In genomic region chr10:52636874-52637273, GRCh38 we compare ENCODE assay signal across 2 cellular contexts.
TF ChIP-seq lines count a peak whose summit lies in the region.

No MANE protein-coding gene starts in this region.

TF ChIP-seq in HEK293, 187 proteins besides CTCF, POLR2A, EP300 and RAD21 (continued from another document):
- TF ChIP-seq, protein P1, sequence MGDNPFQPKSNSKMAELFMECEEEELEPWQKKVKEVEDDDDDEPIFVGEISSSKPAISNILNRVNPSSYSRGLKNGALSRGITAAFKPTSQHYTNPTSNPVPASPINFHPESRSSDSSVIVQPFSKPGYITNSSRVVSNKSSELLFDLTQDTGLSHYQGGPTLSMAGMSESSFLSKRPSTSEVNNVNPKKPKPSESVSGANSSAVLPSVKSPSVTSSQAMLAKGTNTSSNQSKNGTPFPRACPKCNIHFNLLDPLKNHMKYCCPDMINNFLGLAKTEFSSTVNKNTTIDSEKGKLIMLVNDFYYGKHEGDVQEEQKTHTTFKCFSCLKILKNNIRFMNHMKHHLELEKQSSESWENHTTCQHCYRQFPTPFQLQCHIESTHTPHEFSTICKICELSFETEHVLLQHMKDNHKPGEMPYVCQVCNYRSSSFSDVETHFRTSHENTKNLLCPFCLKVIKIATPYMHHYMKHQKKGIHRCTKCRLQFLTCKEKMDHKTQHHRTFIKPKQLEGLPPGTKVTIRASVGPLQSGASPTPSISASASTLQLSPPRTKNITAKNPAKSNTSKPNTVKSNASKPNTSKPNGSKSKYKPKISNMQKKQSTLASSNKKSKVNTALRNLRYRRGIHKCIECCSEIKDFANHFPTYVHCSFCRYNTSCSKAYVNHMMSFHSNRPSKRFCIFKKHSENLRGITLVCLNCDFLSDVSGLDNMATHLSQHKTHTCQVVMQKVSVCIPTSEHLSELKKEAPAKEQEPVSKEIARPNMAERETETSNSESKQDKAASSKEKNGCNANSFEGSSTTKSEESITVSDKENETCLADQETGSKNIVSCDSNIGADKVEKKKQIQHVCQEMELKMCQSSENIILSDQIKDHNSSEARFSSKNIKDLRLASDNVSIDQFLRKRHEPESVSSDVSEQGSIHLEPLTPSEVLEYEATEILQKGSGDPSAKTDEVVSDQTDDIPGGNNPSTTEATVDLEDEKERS (tag by site-specific recombination; IDR thresholded peaks at IDR 0.05), result 0 out of 2 replicates have a peak, but pooled peaks have one; percentile 53
- TF ChIP-seq ZNF623 (tag by site-specific recombination; IDR thresholded peaks at IDR 0.05) (no peak), ZNF146 (tag by site-specific recombination; IDR thresholded peaks at IDR 0.05) (peak; percentile 99), ZNF202 (tag by site-specific recombination; IDR thresholded peaks at IDR 0.05; ENCODE audit: borderline replicate concordance) (0 out of 2 replicates have a peak, but pooled peaks have one; percentile 28), KLF1 (tag by site-specific recombination; IDR thresholded peaks at IDR 0.05) (no peak), ZNF266 (tag by site-specific recombination; IDR thresholded peaks at IDR 0.05; ENCODE audit: low read depth) (no peak), ZNF274 (IDR thresholded peaks at IDR 0.05; ENCODE audit: low read length) (no peak), ZNF274 (tag by site-specific recombination; IDR thresholded peaks at IDR 0.05; ENCODE audit: borderline replicate concordance) (no peak), ZNF114 (tag by site-specific recombination; IDR thresholded peaks at IDR 0.05) (no peak), ZNF521 (tag by site-specific recombination; IDR thresholded peaks at IDR 0.05) (no peak), ZNF580 (tag by site-specific recombination; IDR thresholded peaks at IDR 0.05) (peak; percentile 90), ZNF280C (tag by site-specific recombination; IDR thresholded peaks at IDR 0.05) (no peak), SETDB1 (IDR thresholded peaks at IDR 0.05; ENCODE audit: insufficient read length, low read length) (peak; percentile 47), ZFHX2 (tag by site-specific recombination; conservative IDR thresholded peaks at IDR 0.05) (no peak), ZNF529 (tag by site-specific recombination; IDR thresholded peaks at IDR 0.05; ENCODE audit: insufficient replicate concordance) (no peak), PRDM4 (tag by site-specific recombination; IDR thresholded peaks at IDR 0.05) (no peak)

TF ChIP-seq in K562, 482 proteins besides CTCF, POLR2A, EP300 and RAD21:
- TF ChIP-seq, protein P2, sequence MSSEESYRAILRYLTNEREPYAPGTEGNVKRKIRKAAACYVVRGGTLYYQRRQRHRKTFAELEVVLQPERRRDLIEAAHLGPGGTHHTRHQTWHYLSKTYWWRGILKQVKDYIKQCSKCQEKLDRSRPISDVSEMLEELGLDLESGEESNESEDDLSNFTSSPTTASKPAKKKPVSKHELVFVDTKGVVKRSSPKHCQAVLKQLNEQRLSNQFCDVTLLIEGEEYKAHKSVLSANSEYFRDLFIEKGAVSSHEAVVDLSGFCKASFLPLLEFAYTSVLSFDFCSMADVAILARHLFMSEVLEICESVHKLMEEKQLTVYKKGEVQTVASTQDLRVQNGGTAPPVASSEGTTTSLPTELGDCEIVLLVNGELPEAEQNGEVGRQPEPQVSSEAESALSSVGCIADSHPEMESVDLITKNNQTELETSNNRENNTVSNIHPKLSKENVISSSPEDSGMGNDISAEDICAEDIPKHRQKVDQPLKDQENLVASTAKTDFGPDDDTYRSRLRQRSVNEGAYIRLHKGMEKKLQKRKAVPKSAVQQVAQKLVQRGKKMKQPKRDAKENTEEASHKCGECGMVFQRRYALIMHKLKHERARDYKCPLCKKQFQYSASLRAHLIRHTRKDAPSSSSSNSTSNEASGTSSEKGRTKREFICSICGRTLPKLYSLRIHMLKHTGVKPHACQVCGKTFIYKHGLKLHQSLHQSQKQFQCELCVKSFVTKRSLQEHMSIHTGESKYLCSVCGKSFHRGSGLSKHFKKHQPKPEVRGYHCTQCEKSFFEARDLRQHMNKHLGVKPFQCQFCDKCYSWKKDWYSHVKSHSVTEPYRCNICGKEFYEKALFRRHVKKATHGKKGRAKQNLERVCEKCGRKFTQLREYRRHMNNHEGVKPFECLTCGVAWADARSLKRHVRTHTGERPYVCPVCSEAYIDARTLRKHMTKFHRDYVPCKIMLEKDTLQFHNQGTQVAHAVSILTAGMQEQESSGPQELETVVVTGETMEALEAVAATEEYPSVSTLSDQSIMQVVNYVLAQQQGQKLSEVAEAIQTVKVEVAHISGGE (CRISPR knock-in tag; IDR thresholded peaks at IDR 0.05), result no peak
- TF ChIP-seq HSF4 (CRISPR knock-in tag; IDR thresholded peaks at IDR 0.05; ENCODE audit: borderline replicate concordance) (no peak), RBM25 (IDR thresholded peaks at IDR 0.05; ENCODE audit: low read depth, low read length, severe bottlenecking) (peak; percentile 33), TRIM24 (IDR thresholded peaks at IDR 0.05) (no peak), ZNF146 (CRISPR knock-in tag; IDR thresholded peaks at IDR 0.05; ENCODE audit: unreplicated experiment) (peak; percentile 92), SNRNP70 (optimal IDR thresholded peaks at IDR 0.05; ENCODE audit: low read depth, low read length) (no peak)
